Comparison of ENCODE assay signal across 1 cellular context in the genomic region with DNA sequence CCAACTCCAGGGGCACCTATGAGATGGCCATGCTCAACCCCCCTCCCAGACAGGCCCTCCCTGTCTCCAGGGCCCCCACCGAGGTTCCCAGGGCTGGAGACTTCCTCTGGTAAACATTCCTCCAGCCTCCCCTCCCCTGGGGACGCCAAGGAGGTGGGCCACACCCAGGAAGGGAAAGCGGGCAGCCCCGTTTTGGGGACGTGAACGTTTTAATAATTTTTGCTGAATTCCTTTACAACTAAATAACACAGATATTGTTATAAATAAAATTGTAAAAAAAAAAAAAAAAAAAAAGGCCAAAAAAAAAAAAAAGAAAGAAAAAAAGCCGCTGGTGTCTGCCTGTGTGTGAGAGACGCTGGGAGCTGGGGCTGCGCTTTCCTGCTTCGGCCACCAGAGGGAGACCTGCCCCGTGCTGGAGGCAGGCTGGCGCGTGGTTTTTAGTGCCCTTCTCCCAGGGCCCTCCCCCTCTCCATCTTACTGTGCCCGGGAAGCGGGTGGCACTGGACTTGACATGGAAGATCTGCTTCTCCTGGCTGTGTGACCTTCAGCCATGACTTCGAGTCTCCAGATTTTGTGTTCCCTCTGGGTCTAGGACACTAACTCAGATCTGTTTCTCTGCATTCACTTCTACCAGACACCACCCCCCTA.
A peak's percentile ranks its signal among the peaks of the same experiment; 100 is the strongest.
TF ChIP-seq lines count a peak whose summit lies in the region.

No MANE protein-coding gene starts in this region.

TF ChIP-seq in K562, 482 proteins besides CTCF, POLR2A, EP300 and RAD21 (continued from another document):
- TF ChIP-seq, protein P1, sequence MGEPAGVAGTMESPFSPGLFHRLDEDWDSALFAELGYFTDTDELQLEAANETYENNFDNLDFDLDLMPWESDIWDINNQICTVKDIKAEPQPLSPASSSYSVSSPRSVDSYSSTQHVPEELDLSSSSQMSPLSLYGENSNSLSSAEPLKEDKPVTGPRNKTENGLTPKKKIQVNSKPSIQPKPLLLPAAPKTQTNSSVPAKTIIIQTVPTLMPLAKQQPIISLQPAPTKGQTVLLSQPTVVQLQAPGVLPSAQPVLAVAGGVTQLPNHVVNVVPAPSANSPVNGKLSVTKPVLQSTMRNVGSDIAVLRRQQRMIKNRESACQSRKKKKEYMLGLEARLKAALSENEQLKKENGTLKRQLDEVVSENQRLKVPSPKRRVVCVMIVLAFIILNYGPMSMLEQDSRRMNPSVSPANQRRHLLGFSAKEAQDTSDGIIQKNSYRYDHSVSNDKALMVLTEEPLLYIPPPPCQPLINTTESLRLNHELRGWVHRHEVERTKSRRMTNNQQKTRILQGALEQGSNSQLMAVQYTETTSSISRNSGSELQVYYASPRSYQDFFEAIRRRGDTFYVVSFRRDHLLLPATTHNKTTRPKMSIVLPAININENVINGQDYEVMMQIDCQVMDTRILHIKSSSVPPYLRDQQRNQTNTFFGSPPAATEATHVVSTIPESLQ (CRISPR knock-in tag; IDR thresholded peaks at IDR 0.05), result no peak
- TF ChIP-seq NFYB (IDR thresholded peaks at IDR 0.05; ENCODE audit: extremely low read depth, insufficient read length) (no peak), ZNF766 (CRISPR knock-in tag; conservative IDR thresholded peaks at IDR 0.05) (no peak), MIER1 (IDR thresholded peaks at IDR 0.05; ENCODE audit: low read depth) (no peak), ZNF79 (CRISPR knock-in tag; IDR thresholded peaks at IDR 0.05; ENCODE audit: low read depth) (no peak), LEF1 (IDR thresholded peaks at IDR 0.05) (no peak), RBBP5 (IDR thresholded peaks at IDR 0.05; ENCODE audit: borderline replicate concordance, insufficient read depth, low read length, poor library complexity, severe bottlenecking) (no peak), ZFP1 (CRISPR knock-in tag; IDR thresholded peaks at IDR 0.05) (no peak), KLF16 (IDR thresholded peaks at IDR 0.05) (peak; percentile 18; the same call in 1 of the 2 replicates), FOXJ2 (tag; IDR thresholded peaks at IDR 0.05) (no peak), BMI1 (IDR thresholded peaks at IDR 0.05; ENCODE audit: low read length) (no peak), MCM2 (IDR thresholded peaks at IDR 0.05; ENCODE audit: low read depth) (no peak), COPS2 (conservative IDR thresholded peaks at IDR 0.05) (no peak), ARHGAP35 (IDR thresholded peaks at IDR 0.05; ENCODE audit: partially characterized antibody) (no peak), NRF1 (conservative IDR thresholded peaks at IDR 0.05 in 1 of 2, IDR thresholded peaks at IDR 0.05 in 1 of 2) (no peak), ZNF780A (CRISPR knock-in tag; IDR thresholded peaks at IDR 0.05) (no peak), HNRNPUL1 (IDR thresholded peaks at IDR 0.05; ENCODE audit: low read length) (no peak)
- TF ChIP-seq, protein P2, sequence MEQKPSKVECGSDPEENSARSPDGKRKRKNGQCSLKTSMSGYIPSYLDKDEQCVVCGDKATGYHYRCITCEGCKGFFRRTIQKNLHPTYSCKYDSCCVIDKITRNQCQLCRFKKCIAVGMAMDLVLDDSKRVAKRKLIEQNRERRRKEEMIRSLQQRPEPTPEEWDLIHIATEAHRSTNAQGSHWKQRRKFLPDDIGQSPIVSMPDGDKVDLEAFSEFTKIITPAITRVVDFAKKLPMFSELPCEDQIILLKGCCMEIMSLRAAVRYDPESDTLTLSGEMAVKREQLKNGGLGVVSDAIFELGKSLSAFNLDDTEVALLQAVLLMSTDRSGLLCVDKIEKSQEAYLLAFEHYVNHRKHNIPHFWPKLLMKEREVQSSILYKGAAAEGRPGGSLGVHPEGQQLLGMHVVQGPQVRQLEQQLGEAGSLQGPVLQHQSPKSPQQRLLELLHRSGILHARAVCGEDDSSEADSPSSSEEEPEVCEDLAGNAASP (IDR thresholded peaks at IDR 0.05), result no peak
- TF ChIP-seq, protein P3, sequence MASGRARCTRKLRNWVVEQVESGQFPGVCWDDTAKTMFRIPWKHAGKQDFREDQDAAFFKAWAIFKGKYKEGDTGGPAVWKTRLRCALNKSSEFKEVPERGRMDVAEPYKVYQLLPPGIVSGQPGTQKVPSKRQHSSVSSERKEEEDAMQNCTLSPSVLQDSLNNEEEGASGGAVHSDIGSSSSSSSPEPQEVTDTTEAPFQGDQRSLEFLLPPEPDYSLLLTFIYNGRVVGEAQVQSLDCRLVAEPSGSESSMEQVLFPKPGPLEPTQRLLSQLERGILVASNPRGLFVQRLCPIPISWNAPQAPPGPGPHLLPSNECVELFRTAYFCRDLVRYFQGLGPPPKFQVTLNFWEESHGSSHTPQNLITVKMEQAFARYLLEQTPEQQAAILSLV (tag; IDR thresholded peaks at IDR 0.05), result no peak
- TF ChIP-seq, protein P4, sequence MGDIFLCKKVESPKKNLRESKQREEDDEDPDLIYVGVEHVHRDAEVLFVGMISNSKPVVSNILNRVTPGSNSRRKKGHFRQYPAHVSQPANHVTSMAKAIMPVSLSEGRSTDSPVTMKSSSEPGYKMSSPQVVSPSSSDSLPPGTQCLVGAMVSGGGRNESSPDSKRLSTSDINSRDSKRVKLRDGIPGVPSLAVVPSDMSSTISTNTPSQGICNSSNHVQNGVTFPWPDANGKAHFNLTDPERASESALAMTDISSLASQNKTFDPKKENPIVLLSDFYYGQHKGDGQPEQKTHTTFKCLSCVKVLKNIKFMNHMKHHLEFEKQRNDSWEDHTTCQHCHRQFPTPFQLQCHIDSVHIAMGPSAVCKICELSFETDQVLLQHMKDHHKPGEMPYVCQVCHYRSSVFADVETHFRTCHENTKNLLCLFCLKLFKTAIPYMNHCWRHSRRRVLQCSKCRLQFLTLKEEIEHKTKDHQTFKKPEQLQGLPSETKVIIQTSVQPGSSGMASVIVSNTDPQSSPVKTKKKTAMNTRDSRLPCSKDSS (IDR thresholded peaks at IDR 0.05; ENCODE audit: low read depth, partially characterized antibody), result no peak
- TF ChIP-seq, protein P5, sequence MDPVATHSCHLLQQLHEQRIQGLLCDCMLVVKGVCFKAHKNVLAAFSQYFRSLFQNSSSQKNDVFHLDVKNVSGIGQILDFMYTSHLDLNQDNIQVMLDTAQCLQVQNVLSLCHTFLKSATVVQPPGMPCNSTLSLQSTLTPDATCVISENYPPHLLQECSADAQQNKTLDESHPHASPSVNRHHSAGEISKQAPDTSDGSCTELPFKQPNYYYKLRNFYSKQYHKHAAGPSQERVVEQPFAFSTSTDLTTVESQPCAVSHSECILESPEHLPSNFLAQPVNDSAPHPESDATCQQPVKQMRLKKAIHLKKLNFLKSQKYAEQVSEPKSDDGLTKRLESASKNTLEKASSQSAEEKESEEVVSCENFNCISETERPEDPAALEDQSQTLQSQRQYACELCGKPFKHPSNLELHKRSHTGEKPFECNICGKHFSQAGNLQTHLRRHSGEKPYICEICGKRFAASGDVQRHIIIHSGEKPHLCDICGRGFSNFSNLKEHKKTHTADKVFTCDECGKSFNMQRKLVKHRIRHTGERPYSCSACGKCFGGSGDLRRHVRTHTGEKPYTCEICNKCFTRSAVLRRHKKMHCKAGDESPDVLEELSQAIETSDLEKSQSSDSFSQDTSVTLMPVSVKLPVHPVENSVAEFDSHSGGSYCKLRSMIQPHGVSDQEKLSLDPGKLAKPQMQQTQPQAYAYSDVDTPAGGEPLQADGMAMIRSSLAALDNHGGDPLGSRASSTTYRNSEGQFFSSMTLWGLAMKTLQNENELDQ (CRISPR knock-in tag; IDR thresholded peaks at IDR 0.05; ENCODE audit: borderline replicate concordance), result no peak
- TF ChIP-seq, protein P6, sequence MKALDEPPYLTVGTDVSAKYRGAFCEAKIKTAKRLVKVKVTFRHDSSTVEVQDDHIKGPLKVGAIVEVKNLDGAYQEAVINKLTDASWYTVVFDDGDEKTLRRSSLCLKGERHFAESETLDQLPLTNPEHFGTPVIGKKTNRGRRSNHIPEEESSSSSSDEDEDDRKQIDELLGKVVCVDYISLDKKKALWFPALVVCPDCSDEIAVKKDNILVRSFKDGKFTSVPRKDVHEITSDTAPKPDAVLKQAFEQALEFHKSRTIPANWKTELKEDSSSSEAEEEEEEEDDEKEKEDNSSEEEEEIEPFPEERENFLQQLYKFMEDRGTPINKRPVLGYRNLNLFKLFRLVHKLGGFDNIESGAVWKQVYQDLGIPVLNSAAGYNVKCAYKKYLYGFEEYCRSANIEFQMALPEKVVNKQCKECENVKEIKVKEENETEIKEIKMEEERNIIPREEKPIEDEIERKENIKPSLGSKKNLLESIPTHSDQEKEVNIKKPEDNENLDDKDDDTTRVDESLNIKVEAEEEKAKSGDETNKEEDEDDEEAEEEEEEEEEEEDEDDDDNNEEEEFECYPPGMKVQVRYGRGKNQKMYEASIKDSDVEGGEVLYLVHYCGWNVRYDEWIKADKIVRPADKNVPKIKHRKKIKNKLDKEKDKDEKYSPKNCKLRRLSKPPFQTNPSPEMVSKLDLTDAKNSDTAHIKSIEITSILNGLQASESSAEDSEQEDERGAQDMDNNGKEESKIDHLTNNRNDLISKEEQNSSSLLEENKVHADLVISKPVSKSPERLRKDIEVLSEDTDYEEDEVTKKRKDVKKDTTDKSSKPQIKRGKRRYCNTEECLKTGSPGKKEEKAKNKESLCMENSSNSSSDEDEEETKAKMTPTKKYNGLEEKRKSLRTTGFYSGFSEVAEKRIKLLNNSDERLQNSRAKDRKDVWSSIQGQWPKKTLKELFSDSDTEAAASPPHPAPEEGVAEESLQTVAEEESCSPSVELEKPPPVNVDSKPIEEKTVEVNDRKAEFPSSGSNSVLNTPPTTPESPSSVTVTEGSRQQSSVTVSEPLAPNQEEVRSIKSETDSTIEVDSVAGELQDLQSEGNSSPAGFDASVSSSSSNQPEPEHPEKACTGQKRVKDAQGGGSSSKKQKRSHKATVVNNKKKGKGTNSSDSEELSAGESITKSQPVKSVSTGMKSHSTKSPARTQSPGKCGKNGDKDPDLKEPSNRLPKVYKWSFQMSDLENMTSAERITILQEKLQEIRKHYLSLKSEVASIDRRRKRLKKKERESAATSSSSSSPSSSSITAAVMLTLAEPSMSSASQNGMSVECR (CRISPR knock-in tag; IDR thresholded peaks at IDR 0.05), result no peak
- TF ChIP-seq, protein P7, sequence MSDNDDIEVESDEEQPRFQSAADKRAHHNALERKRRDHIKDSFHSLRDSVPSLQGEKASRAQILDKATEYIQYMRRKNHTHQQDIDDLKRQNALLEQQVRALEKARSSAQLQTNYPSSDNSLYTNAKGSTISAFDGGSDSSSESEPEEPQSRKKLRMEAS (CRISPR knock-in tag; IDR thresholded peaks at IDR 0.05), result peak; percentile 64
- TF ChIP-seq, protein P8, sequence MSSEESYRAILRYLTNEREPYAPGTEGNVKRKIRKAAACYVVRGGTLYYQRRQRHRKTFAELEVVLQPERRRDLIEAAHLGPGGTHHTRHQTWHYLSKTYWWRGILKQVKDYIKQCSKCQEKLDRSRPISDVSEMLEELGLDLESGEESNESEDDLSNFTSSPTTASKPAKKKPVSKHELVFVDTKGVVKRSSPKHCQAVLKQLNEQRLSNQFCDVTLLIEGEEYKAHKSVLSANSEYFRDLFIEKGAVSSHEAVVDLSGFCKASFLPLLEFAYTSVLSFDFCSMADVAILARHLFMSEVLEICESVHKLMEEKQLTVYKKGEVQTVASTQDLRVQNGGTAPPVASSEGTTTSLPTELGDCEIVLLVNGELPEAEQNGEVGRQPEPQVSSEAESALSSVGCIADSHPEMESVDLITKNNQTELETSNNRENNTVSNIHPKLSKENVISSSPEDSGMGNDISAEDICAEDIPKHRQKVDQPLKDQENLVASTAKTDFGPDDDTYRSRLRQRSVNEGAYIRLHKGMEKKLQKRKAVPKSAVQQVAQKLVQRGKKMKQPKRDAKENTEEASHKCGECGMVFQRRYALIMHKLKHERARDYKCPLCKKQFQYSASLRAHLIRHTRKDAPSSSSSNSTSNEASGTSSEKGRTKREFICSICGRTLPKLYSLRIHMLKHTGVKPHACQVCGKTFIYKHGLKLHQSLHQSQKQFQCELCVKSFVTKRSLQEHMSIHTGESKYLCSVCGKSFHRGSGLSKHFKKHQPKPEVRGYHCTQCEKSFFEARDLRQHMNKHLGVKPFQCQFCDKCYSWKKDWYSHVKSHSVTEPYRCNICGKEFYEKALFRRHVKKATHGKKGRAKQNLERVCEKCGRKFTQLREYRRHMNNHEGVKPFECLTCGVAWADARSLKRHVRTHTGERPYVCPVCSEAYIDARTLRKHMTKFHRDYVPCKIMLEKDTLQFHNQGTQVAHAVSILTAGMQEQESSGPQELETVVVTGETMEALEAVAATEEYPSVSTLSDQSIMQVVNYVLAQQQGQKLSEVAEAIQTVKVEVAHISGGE (CRISPR knock-in tag; IDR thresholded peaks at IDR 0.05), result no peak
